In the genomic region with DNA sequence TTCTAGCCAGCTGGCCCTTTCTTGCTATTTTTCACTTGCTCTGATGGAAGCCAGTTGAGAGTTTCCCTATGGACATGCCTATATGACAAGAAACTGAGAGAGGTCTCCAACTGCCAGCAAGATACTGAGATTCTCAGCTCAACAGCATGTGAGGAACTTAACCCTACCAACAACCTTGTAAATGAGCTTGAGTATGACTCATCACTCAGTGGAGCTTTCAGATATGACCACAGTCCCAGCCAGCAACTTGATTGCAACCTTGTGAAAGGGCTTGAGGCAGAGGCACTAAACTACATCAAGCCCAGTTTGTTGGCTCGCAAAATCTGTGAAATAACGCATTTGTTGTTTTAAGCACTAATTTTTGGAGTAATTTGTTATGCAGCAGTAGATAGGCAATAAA, we compare ENCODE assay signal across 10 cellular contexts.
A peak's percentile ranks its signal among the peaks of the same experiment; 100 is the strongest.
DNase-seq lines count a peak whose midpoint lies in the region; ATAC-seq and TF ChIP-seq lines count a peak whose summit lies in the region.
"Had no signal": no experiment of that assay in that cellular context is flagged by ENCODE, and none has a peak within 500 bp of the region (broad histone marks: within the 10 kb centered on the region; RNA-seq: fewer than 3 reads in every experiment).

No MANE protein-coding gene starts in this region.

- H3K27me3 ChIP-seq in WERI-Rb-1 (ENCODE audit: insufficient read depth, low read depth, severe bottlenecking) (no peaks in the 10 kb centered on the region), colonic mucosa (no peaks in the 10 kb centered on the region)

- H3K36me3 Mint-ChIP-seq in T-helper 2 cell treated with Interferon-gamma antibody and Interleukin-4, amounts not matched to agents 5 μg/mL and 100 μg/mL, for 36 hours (ENCODE audit: low read depth), result no peaks in the 10 kb centered on the region

- H3K4me3 Mint-ChIP-seq in T-helper 2 cell treated with Interferon-gamma antibody and Interleukin-4, amounts not matched to agents 5 μg/mL and 100 μg/mL, for 36 hours, result no peak overlapping the region
- H3K4me3 Mint-ChIP-seq: immature natural killer cell had no signal

- H3K9me3 Mint-ChIP-seq in T-helper 2 cell treated with Interferon-gamma antibody and Interleukin-4, amounts not matched to agents 5 μg/mL and 100 μg/mL, for 36 hours, result no peaks in the 10 kb centered on the region

- intact Hi-C loops in colonic mucosa (cut with DNase I), result no loop called here

- H3K4me1 Mint-ChIP-seq in T-helper 2 cell treated with Interferon-gamma antibody and Interleukin-4, amounts not matched to agents 5 μg/mL and 100 μg/mL, for 36 hours (ENCODE audit: low read depth), result no peaks in the 10 kb centered on the region
- H3K4me1 Mint-ChIP-seq: immature natural killer cell had no signal

- no peaks in the 10 kb centered on the region for H3K4me1 ChIP-seq in colonic mucosa

- H3K4me3 ChIP-seq in WERI-Rb-1 (ENCODE audit: low read depth, low read length) (no peak overlapping the region), colonic mucosa (no peak overlapping the region)

- H3K27ac ChIP-seq in WERI-Rb-1, result no peak overlapping the region
- no peak overlapping the region for H3K27ac ChIP-seq in colonic mucosa

- no peak for TF ChIP-seq CTCF in WERI-Rb-1 (IDR thresholded peaks at IDR 0.05; ENCODE audit: low read depth, low read length)
- no peak for TF ChIP-seq CTCF in colonic mucosa (IDR thresholded peaks at IDR 0.05)

- ATAC-seq in GM18517 (IDR thresholded peaks at IDR 0.05; ENCODE audit: unreplicated experiment) (peak; percentile 65), HG02610 (IDR thresholded peaks at IDR 0.05; ENCODE audit: unreplicated experiment) (peak; percentile 78)

- peak; percentile 26 for DNase-seq in NOMO-1 treated with dmso at 0.1 percent for 144 hours (lab: John Stamatoyannopoulos, UW; ENCODE audit: unreplicated experiment)
- DNase-seq in kidney tubule cell (ENCODE audit: low spot score), result peak; percentile 44
- no peak for DNase-seq in T-helper 2 cell treated with Interferon-gamma antibody and Interleukin-4, amounts not matched to agents 5 μg/mL and 100 μg/mL, for 36 hours (ENCODE audit: low spot score)
- DNase-seq in WERI-Rb-1, result no peak
- no peak for DNase-seq in NCI-H1105 treated with DMSO at 0.1 percent for 48 hours (lab: John Stamatoyannopoulos, UW)
- DNase-seq in colonic mucosa, result no peak
- DNase-seq: immature natural killer cell, NCI-H774 had no signal

- H3K36me3 ChIP-seq in WERI-Rb-1 (no peaks in the 10 kb centered on the region), colonic mucosa (no peaks in the 10 kb centered on the region)

- H3K9me3 ChIP-seq in WERI-Rb-1 (ENCODE audit: severe bottlenecking), result peaks cover 2% of the 10 kb centered on the region
- H3K9me3 ChIP-seq in colonic mucosa, result no peaks in the 10 kb centered on the region

- no peaks in the 10 kb centered on the region for H3K27me3 Mint-ChIP-seq in T-helper 2 cell treated with Interferon-gamma antibody and Interleukin-4, amounts not matched to agents 5 μg/mL and 100 μg/mL, for 36 hours (ENCODE audit: low read depth)

- H3K27ac Mint-ChIP-seq in T-helper 2 cell treated with Interferon-gamma antibody and Interleukin-4, amounts not matched to agents 5 μg/mL and 100 μg/mL, for 36 hours, result no peak overlapping the region
- H3K27ac Mint-ChIP-seq: immature natural killer cell had no signal

- H3K9ac ChIP-seq in colonic mucosa (ENCODE audit: low read depth in 2 of 2, low read length in 2 of 2), result no peak overlapping the region

Comparison
In these comparisons a context has a peak if more than half of its experiments do, and no peak if none do; other contexts are left out.
1. DNase-seq: peak in NOMO-1 treated with dmso at 0.1 percent for 144 hours (single experiment) and kidney tubule cell (single experiment); none in T-helper 2 cell treated with Interferon-gamma antibody and Interleukin-4, amounts not matched to agents 5 μg/mL and 100 μg/mL, for 36 hours (single experiment), WERI-Rb-1 (single experiment), NCI-H1105 treated with DMSO at 0.1 percent for 48 hours (single experiment) and colonic mucosa (single experiment).